7 cellular contexts compared by ENCODE assay signal in genomic region chr3:46705022-46705530, GRCh38. TPM values are rescaled to one million over a fixed set of nuclear protein-coding genes. Genes with fewer than 3 reads are reported as not detected.
DNase-seq lines count a peak whose midpoint lies in the region; ATAC-seq, FAIRE-seq and TF ChIP-seq lines count a peak whose summit lies in the region.

No MANE protein-coding gene starts in this region.

- H2BK15ac ChIP-seq in IMR-90 (ENCODE audit: low read depth, low read length): no peak overlapping the region

- FAIRE-seq in RCC 7860 (lab: Jason Lieb, UNC): no peak
- FAIRE-seq in pancreas (lab: Jason Lieb, UNC): no peak
- FAIRE-seq in urothelium cell line (lab: Jason Lieb, UNC): no peak

- TF ChIP-seq POLR2A in IMR-90 (IDR thresholded peaks at IDR 0.05; ENCODE audit: low read depth, low read length): 0 out of 2 replicates have a peak, but pooled peaks have one; percentile 32

- H3K9me1 ChIP-seq in IMR-90 (ENCODE audit: insufficient read depth, low read length): no peaks in the 10 kb centered on the region; the same call in 1 of the 2 replicates

- dilution Hi-C loops in IMR-90 (cut with HindIII; ENCODE audit: low sequenced_read_pairs, unreplicated experiment): no loop called here

- ATAC-seq in IMR-90 (ENCODE audit: low read depth) (peak; percentile 91), pancreas (peak; percentile 86 to 94 (median 88))

- peak overlapping the region; percentile 80 for H2AFZ ChIP-seq in IMR-90 (replicated peaks; ENCODE audit: low read length, poor library complexity)

- no peaks in the 10 kb centered on the region for H3K9me3 ChIP-seq in IMR-90 (ENCODE audit: control insufficient read depth, insufficient read depth, low read length)
- H3K9me3 ChIP-seq in pancreas: no peaks in the 10 kb centered on the region

- H2AK9ac ChIP-seq in IMR-90 (replicated peaks; ENCODE audit: low read depth, low read length, poor library complexity): peak overlapping the region; percentile 91

- H3K4me3 ChIP-seq in IMR-90 (ENCODE audit: insufficient read depth, low read depth, low read length) (no peak overlapping the region), pancreas (no peak overlapping the region)

- H2BK20ac ChIP-seq in IMR-90 (ENCODE audit: low read depth, low read length): no peak overlapping the region

- H4K20me1 ChIP-seq in IMR-90 (ENCODE audit: insufficient read depth, low read length): peaks cover 3% of the 10 kb centered on the region; the same call in 1 of the 2 replicates

- peak overlapping the region; percentile 73; the same call in 1 of the 2 replicates for H2AK5ac ChIP-seq in IMR-90 (ENCODE audit: low read depth, low read length)

- no peak overlapping the region for H2BK120ac ChIP-seq in IMR-90 (ENCODE audit: low read depth, low read length)

- H4K5ac ChIP-seq in IMR-90 (ENCODE audit: low read depth, low read length): no peak overlapping the region

- H3K27ac ChIP-seq in IMR-90 (ENCODE audit: insufficient read depth, low read length) (no peak overlapping the region), pancreas (no peak overlapping the region)

- no peak overlapping the region for H3K14ac ChIP-seq in IMR-90 (replicated peaks; ENCODE audit: low read depth, low read length)

- CTCF ChIA-PET in IMR-90 (lab: Yijun Ruan, JAX): no interaction called here

- TF ChIP-seq CTCF in GM12874 (IDR thresholded peaks at IDR 0.05; ENCODE audit: insufficient read depth, low read depth, low read length) (peak; percentile 91), IMR-90 (conservative IDR thresholded peaks at IDR 0.05; ENCODE audit: low read depth, low read length) (peak; percentile 93), pancreas (IDR thresholded peaks at IDR 0.05) (peak; percentile 92 to 97 (median 94))

- peaks cover 31% of the 10 kb centered on the region for H3K27me3 ChIP-seq in IMR-90 (ENCODE audit: control insufficient read depth, insufficient read depth, low read length)
- no peaks in the 10 kb centered on the region for H3K27me3 ChIP-seq in pancreas

- intact Hi-C loops in IMR-90 (cut with micrococcal nuclease): loop anchor here (1.0 to 2.0 kb wide), 5 partner anchors 190 to 666 kb away; no protein-coding TSS in a partner anchor
- intact Hi-C loops in pancreas (cut with DNase I): loop anchor here (5.0 to 10.0 kb wide), 3 partner anchors 192 to 280 kb away; no protein-coding TSS in a partner anchor

- H3K79me1 ChIP-seq in IMR-90 (ENCODE audit: low read depth in 1 of 2, low read length in 2 of 2): no peaks in the 10 kb centered on the region

- in situ Hi-C loops in IMR-90 (cut with MboI; ENCODE audit: low sequenced_read_pairs): loop anchor here (25.0 kb wide), 1 partner anchor 657 kb away; no protein-coding TSS in a partner anchor

- WGBS in IMR-90 (ENCODE audit: extremely low coverage in 2 of 2, insufficient read length in 1 of 2), 2 experiments: 0% methylated on average over 2 of the region's 4 CpGs; no CpG with 5 or more reads in 1 of the 2 experiments
- WGBS in pancreas, 2 donors: 21 to 24% methylated on average over 4 of the region's 4 CpGs

- H3K18ac ChIP-seq in IMR-90 (ENCODE audit: low read depth, low read length): no peak overlapping the region

- POLR2A ChIA-PET in IMR-90 (lab: Charles Lee; ENCODE audit: unreplicated experiment): no interaction called here

- no peak overlapping the region for H3K9ac ChIP-seq in IMR-90 (ENCODE audit: low read depth, low read length)

- DNase-seq in IMR-90 (peak; percentile 59), RCC 7860 (ENCODE audit: low spot score) (peak; percentile 43), foreskin melanocyte (peak; percentile 33), pancreas (peak; percentile 59 to 89 (median 80)), urothelium cell line (ENCODE audit: low spot score) (peak; percentile 82)
- peak; percentile 48 for DNase-seq in activated effector memory CD4-positive, alpha-beta T cell treated with Interleukin-2 at 50 U/mL for 16 hours

- no peak overlapping the region for H3K4ac ChIP-seq in IMR-90 (ENCODE audit: low read depth, low read length)

- no peak overlapping the region for H3K23ac ChIP-seq in IMR-90 (ENCODE audit: low read depth, low read length)

- H3K56ac ChIP-seq in IMR-90 (ENCODE audit: extremely low read depth, insufficient read depth, low read length): no peak overlapping the region

- no peak overlapping the region for H3K4me2 ChIP-seq in IMR-90 (ENCODE audit: low read depth, low read length)

- BruUV-seq in IMR-90 (replicated peaks; lab: Mats Ljungman, UMichigan): no TSS peak

- H4K8ac ChIP-seq in IMR-90 (ENCODE audit: low read depth in 2 of 2, low read length in 2 of 2): no peak overlapping the region

- peak; percentile 94 for TF ChIP-seq RAD21 in IMR-90 (IDR thresholded peaks at IDR 0.05; ENCODE audit: low read length)

- H4K91ac ChIP-seq in IMR-90 (ENCODE audit: insufficient read depth, low read depth, low read length): no peak overlapping the region

- no peaks in the 10 kb centered on the region for H3K36me3 ChIP-seq in IMR-90 (ENCODE audit: control insufficient read depth, insufficient read depth, low read length)
- H3K36me3 ChIP-seq in pancreas: no peaks in the 10 kb centered on the region

- H2BK5ac ChIP-seq in IMR-90 (ENCODE audit: low read depth, low read length, poor library complexity, severe bottlenecking): no peak overlapping the region

- H3K4me1 ChIP-seq in IMR-90 (ENCODE audit: control insufficient read depth, insufficient read depth, low read length): peaks cover 9% of the 10 kb centered on the region; the same call in 1 of the 2 replicates
- peaks cover 0 to 6% (median 0%) of the 10 kb centered on the region in 3 donors for H3K4me1 ChIP-seq in pancreas

TF ChIP-seq in IMR-90, 13 proteins besides CTCF, POLR2A, EP300 and RAD21:
- TF ChIP-seq BHLHE40 (IDR thresholded peaks at IDR 0.05; ENCODE audit: low read depth, low read length) (no peak), SMC3 (IDR thresholded peaks at IDR 0.05; ENCODE audit: low read depth, low read length) (peak; percentile 84)
TF ChIP-seq in IMR-90: peak in this region for 1.

RNA-seq across cellular contexts. Expression of gene TMIE, which starts 3.9 kb away (rescaled TPM):
- not detected in 2 replicates for total RNA-seq in IMR-90 (2012; rRNA removed)
- polyA plus RNA-seq in IMR-90 (2012; rRNA removed): 0.10 and 0.12 TPM in 2 replicates
- polyA plus RNA-seq in IMR-90 (2012; cell fraction: cytosol; rRNA removed): 0.11 TPM in 1 of 2 replicates, not detected in the other
- polyA plus RNA-seq in IMR-90 (2012; cell fraction: nucleus; rRNA removed; ENCODE audit: low replicate concordance): 0.08 TPM in 2 replicates
- total RNA-seq in pancreas: under 1 TPM in 5 of 6 donors, not detected in 1; 0.08 to 0.31 (median 0.13) TPM
- under 1 TPM; 0.42 to 0.52 TPM for polyA plus RNA-seq in pancreas

RNA-seq across cellular contexts. Expression of gene ALS2CL, which starts 11.6 kb away (rescaled TPM):
- total RNA-seq in IMR-90 (2012; rRNA removed) (1.4 and 2.2 TPM in 2 replicates), pancreas (10 to 100 TPM in 3 of 6 donors, 1 to 10 TPM in 3; 7.8 to 21.2 (median 9.7) TPM)
- polyA plus RNA-seq in IMR-90 (2012; rRNA removed) (4.6 and 4.8 TPM in 2 replicates), pancreas (10 to 100 TPM; 44.8 to 61.1 TPM)
- 0.56 and 1.5 TPM in 2 replicates for polyA plus RNA-seq in IMR-90 (2012; cell fraction: cytosol; rRNA removed)
- 25.7 and 43.0 TPM in 2 replicates for polyA plus RNA-seq in IMR-90 (2012; cell fraction: nucleus; rRNA removed; ENCODE audit: low replicate concordance)

RNA-seq across cellular contexts. Expression of gene PRSS50, which starts 12.6 kb away (rescaled TPM):
- total RNA-seq in IMR-90 (2012; rRNA removed): not detected in 2 replicates
- not detected in 2 replicates for polyA plus RNA-seq in IMR-90 (2012; rRNA removed)
- polyA plus RNA-seq in IMR-90 (2012; cell fraction: cytosol; rRNA removed): not detected in 2 replicates
- 0.09 TPM in 1 of 2 replicates, not detected in the other for polyA plus RNA-seq in IMR-90 (2012; cell fraction: nucleus; rRNA removed; ENCODE audit: low replicate concordance)
- 1 to 10 TPM in 1 of 6 donors, under 1 TPM in 5; 0.28 to 1.0 (median 0.38) TPM for total RNA-seq in pancreas
- polyA plus RNA-seq in pancreas: 1 to 10 TPM in 1 of 2 donors, under 1 TPM in 1; 0.87 to 2.2 TPM
